Comparison of ENCODE assay signal across 8 cellular contexts in the genomic region with DNA sequence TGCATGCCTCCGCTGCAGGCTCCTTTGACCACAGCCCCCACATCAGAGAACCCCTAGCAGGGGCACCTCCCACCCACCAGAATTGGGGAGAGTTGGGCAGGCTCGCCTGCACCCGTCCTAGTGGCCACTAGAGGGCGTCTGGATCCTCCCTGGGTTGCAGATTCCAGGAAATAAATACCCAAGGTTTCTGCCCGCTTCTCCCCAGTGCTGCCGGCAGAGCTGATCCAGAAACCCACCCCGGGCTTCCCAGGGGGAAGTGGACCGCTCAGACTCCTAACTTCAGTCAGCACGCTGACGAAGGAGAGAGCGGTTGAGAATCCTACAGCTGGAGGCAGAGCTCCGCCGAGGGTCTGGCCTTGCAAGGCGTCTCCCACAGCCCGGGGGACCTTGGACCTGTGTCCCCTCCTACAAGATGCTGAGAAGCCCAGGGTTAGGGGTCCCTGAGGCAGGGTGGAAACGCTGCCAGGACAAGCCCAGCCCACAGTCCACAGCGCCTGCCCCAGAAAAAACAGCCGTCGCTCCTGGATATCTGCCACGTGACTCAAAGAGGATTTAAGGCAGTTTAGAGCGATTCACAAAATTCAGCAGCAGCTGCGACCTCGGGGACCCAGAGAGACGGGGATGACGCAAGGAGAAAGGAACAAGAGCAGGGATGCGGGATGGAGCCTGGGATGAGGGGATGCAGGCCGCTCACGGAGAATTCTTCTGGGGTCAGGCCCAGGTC. TPM values are rescaled to one million over a fixed set of nuclear protein-coding genes. Genes with fewer than 3 reads are reported as not detected.
A peak's percentile ranks its signal among the peaks of the same experiment; 100 is the strongest.
DNase-seq lines count a peak whose midpoint lies in the region; ATAC-seq and TF ChIP-seq lines count a peak whose summit lies in the region.

No MANE protein-coding gene starts in this region.

- no peaks in the 10 kb centered on the region for H3K9me3 ChIP-seq in CD8-positive, alpha-beta memory T cell (ENCODE audit: low read length)

- peak overlapping the region; percentile 71 for H3K4me3 ChIP-seq in CD8-positive, alpha-beta memory T cell (ENCODE audit: low read length)

- peaks cover 0 to 2% (median 0%) of the 10 kb centered on the region in 5 donors for H3K9me3 Mint-ChIP-seq in CD8-positive, alpha-beta memory T cell
- no peaks in the 10 kb centered on the region for H3K9me3 Mint-ChIP-seq in chondrocyte (ENCODE audit: low read depth)

- ATAC-seq in HG03378 (IDR thresholded peaks at IDR 0.05; ENCODE audit: unreplicated experiment) = no peak

- no peaks in the 10 kb centered on the region for H3K36me3 ChIP-seq in CD8-positive, alpha-beta memory T cell (ENCODE audit: insufficient read depth, low read length)

- peaks cover 9% of the 10 kb centered on the region for H3K4me1 ChIP-seq in CD8-positive, alpha-beta memory T cell (ENCODE audit: insufficient read depth, low read length)

- CTCF ChIA-PET in CD8-positive, alpha-beta memory T cell (lab: Charles Lee) = interaction anchor here (0.7 to 2.0 kb wide), 11 partner anchors 8 to 76 kb away, joined by 3 to 12 read pairs (median 3); no protein-coding TSS in a partner anchor

- peaks cover 0 to 4% (median 0%) of the 10 kb centered on the region in 3 donors for H3K4me1 Mint-ChIP-seq in CD8-positive, alpha-beta memory T cell
- peaks cover 3% of the 10 kb centered on the region for H3K4me1 Mint-ChIP-seq in chondrocyte (ENCODE audit: low read depth)

- H3K27ac Mint-ChIP-seq in CD8-positive, alpha-beta memory T cell = peak overlapping the region in 1 of 8 donors; percentile 20
- H3K27ac Mint-ChIP-seq in chondrocyte (ENCODE audit: unreplicated experiment) = no peak overlapping the region

- H3K36me3 Mint-ChIP-seq in CD8-positive, alpha-beta memory T cell = no peaks in the 10 kb centered on the region
- no peaks in the 10 kb centered on the region for H3K36me3 Mint-ChIP-seq in chondrocyte (ENCODE audit: low read depth)

- peak; percentile 84 for TF ChIP-seq CTCF in GM20000 (IDR thresholded peaks at IDR 0.05; ENCODE audit: extremely low read depth, missing control alignments)
- TF ChIP-seq CTCF in chondrocyte (IDR thresholded peaks at IDR 0.05) = peak; percentile 98

- H3K27ac ChIP-seq in CD8-positive, alpha-beta memory T cell (ENCODE audit: low read depth, low read length) = no peak overlapping the region
- H3K27ac ChIP-seq in layer of hippocampus (ENCODE audit: low read depth, low read length) = peak overlapping the region; percentile 69

- H3K27me3 ChIP-seq in CD8-positive, alpha-beta memory T cell (ENCODE audit: insufficient read depth, low read length, poor library complexity, severe bottlenecking) = peaks cover 3% of the 10 kb centered on the region
- H3K27me3 ChIP-seq in layer of hippocampus (ENCODE audit: control insufficient read depth, insufficient read depth, low read length) = peaks cover 10% of the 10 kb centered on the region

- peak; percentile 18 to 53 (median 29) for DNase-seq in CD8-positive, alpha-beta memory T cell
- DNase-seq in GM20000 (ENCODE audit: low spot score) (peak; percentile 84), NAMALWA (ENCODE audit: low spot score) (peak; percentile 60), chondrocyte (ENCODE audit: low spot score) (no peak)
- DNase-seq in activated CD4-positive, CD25-positive, alpha-beta regulatory T cell treated with anti-CD3 and anti-CD28 coated beads, Interleukin-2, amount 50 U/mL, for 16 hours (ENCODE audit: low read depth, low spot score) = peak; percentile 12
- DNase-seq in stimulated activated CD4-positive, alpha-beta T cell treated with anti-CD3 and anti-CD28 coated beads, Interleukin-15, amount 100 ng/mL, for 24 hours = peak; percentile 74

- H3K27me3 Mint-ChIP-seq in CD8-positive, alpha-beta memory T cell = peaks cover 18 to 52% of the 10 kb centered on the region in 2 donors
- peaks cover 49% of the 10 kb centered on the region for H3K27me3 Mint-ChIP-seq in chondrocyte (ENCODE audit: low read depth)

- peak overlapping the region in 5 of 7 donors; percentile 27 to 68 (median 48) for H3K4me3 Mint-ChIP-seq in CD8-positive, alpha-beta memory T cell
- H3K4me3 Mint-ChIP-seq in chondrocyte (ENCODE audit: unreplicated experiment) = peak overlapping the region; percentile 68

- POLR2A ChIA-PET in CD8-positive, alpha-beta memory T cell (lab: Charles Lee) = no interaction called here

RNA-seq across cellular contexts. Expression of a gene that starts 32.6 kb away (rescaled TPM):
- not detected for total RNA-seq in CD8-positive, alpha-beta memory T cell
- not detected for polyA plus RNA-seq in CD8-positive, alpha-beta memory T cell
- total RNA-seq in chondrocyte = not detected in 3 replicates
